Comparison of ENCODE assay signal across 24 cellular contexts in genomic region chr18:53644799-53645471, GRCh38.
"Had no signal": no experiment of that assay in that cellular context is flagged by ENCODE, and none has a peak within 500 bp of the region (broad histone marks: within the 10 kb centered on the region; RNA-seq: fewer than 3 reads in every experiment).

No MANE protein-coding gene starts in this region.

- H3K4me3 ChIP-seq: dorsolateral prefrontal cortex, gastroesophageal sphincter, heart left ventricle, hepatocyte, left lung, lower lobe of right lung, pancreas, right lobe of liver, smooth muscle cell, stomach, thyroid gland had no signal

- H3K36me3 ChIP-seq: gastroesophageal sphincter, heart left ventricle, left lung, lower lobe of right lung, neutrophil, pancreas, right lobe of liver, stomach, thyroid gland had no signal

- DNase-seq: dorsolateral prefrontal cortex; effector CD4-positive, alpha-beta T cell; endodermal cell; foreskin keratinocyte; heart left ventricle; kidney; left lung; lower lobe of right lung; natural killer cell; pancreas; retina; right lobe of liver; stimulated activated CD4-positive, alpha-beta T cell treated with anti-CD3 and anti-CD28 coated beads, Interleukin-2, amount 100 ng/mL, for 24 hours; stimulated activated CD4-positive, alpha-beta T cell treated with anti-CD3 and anti-CD28 coated beads, Interleukin-4, amount 100 ng/mL, for 24 hours; stimulated activated naive CD4-positive, alpha-beta T cell treated with Interleukin-2 at 50 U/mL for 16 hours; stomach; thyroid gland had no signal

- H3K27me3 ChIP-seq: dorsolateral prefrontal cortex, foreskin keratinocyte, gastroesophageal sphincter, heart left ventricle, hepatocyte, left lung, neutrophil, pancreas, right lobe of liver, stomach, thyroid gland had no signal

- ATAC-seq: esophagus mucosa; foreskin keratinocyte; gastroesophageal sphincter; left lung; lower lobe of right lung; natural killer cell; pancreas; right lobe of liver; stimulated activated effector memory CD8-positive, alpha-beta T cell treated with anti-CD3 and anti-CD28 coated beads, Interleukin-12 subunit alpha, Interleukin-12 subunit beta, amount 100 ng/mL, for 72 hours had no signal

- H3K4me1 ChIP-seq: foreskin keratinocyte, gastroesophageal sphincter, left lung, lower lobe of right lung, pancreas, right lobe of liver, thyroid gland had no signal

- H3K9me3 ChIP-seq: gastroesophageal sphincter, lower lobe of right lung, neutrophil, pancreas, right lobe of liver, thyroid gland had no signal

- H3K27ac ChIP-seq: dorsolateral prefrontal cortex, epithelial cell of prostate, foreskin keratinocyte, gastroesophageal sphincter, heart left ventricle, hepatocyte, left lung, lower lobe of right lung, neutrophil, pancreas, right lobe of liver, stomach, thyroid gland had no signal
